In the genomic region with DNA sequence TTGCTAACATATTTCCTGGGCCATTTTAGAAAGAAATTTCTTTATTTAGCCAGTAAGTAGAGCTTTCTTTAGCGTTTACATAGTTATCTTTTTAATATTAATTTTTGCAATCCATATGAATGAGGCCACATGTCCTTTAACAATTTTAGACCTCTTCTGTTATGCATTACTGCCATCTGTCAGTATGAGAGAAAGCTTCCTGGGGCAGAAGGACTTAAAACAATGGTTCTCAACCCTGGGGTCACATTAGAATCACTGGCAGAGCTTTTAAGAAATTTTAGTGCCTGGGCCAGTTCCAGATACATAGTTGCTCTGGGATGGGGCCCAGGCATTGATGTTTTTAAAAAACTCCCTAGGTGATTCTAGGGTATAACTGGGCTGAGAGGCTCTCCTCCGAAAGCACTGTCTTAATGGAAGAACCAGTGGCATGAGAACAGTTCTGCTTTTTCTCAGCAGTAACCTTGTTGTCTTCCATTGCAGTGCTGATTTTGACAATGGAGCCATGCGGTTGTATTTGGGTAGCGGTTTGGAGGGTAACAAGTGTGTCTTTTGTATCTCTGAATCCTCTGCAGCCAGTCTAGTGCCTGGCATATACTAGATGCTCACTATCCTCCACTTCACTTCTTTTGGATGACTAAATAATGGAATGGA, we compare ENCODE assay signal across 13 cellular contexts.
DNase-seq lines count a peak whose midpoint lies in the region; ATAC-seq and TF ChIP-seq lines count a peak whose summit lies in the region.
"Had no signal": no experiment of that assay in that cellular context is flagged by ENCODE, and none has a peak within 500 bp of the region (broad histone marks: within the 10 kb centered on the region; RNA-seq: fewer than 3 reads in every experiment).

No MANE protein-coding gene starts in this region.

- no peaks in the 10 kb centered on the region; the same call in 1 of the 2 replicates for H3K79me2 ChIP-seq in SK-N-SH (ENCODE audit: insufficient read depth)

- H3K4me3 ChIP-seq in CD8-positive, alpha-beta memory T cell (ENCODE audit: low read length), result no peak overlapping the region
- H3K4me3 ChIP-seq in SK-N-SH (ENCODE audit: low read depth in 2 of 2, low read length in 1 of 2) (no peak overlapping the region), WERI-Rb-1 (ENCODE audit: low read depth, low read length) (no peak overlapping the region)
- H3K4me3 ChIP-seq: MG63 had no signal

- peak in 1 of 2 experiments; percentile 84; a peak in 2 of 4 replicates for TF ChIP-seq EP300 in SK-N-SH (IDR thresholded peaks at IDR 0.05; ENCODE audit: borderline replicate concordance in 1 of 2, low read depth in 1 of 2, low read length in 1 of 2)

- peak overlapping the region in 6 of 7 donors; percentile 84 to 92 (median 86) for H3K4me3 Mint-ChIP-seq in CD8-positive, alpha-beta memory T cell
- peak overlapping the region; percentile 85 to 94 (median 91) for H3K4me3 Mint-ChIP-seq in immature natural killer cell

- H3K9ac ChIP-seq in SK-N-SH, result no peak overlapping the region

- no peak overlapping the region for H2AFZ ChIP-seq in SK-N-SH (ENCODE audit: low read depth)

- H3K36me3 Mint-ChIP-seq in CD8-positive, alpha-beta memory T cell, result no peaks in the 10 kb centered on the region
- no peaks in the 10 kb centered on the region for H3K36me3 Mint-ChIP-seq in immature natural killer cell

- H4K20me1 ChIP-seq in SK-N-SH (ENCODE audit: insufficient read depth), result no peaks in the 10 kb centered on the region

- H3K27me3 Mint-ChIP-seq in CD8-positive, alpha-beta memory T cell, result peaks cover 2 to 13% of the 10 kb centered on the region in 2 donors
- peaks cover 0 to 3% (median 3%) of the 10 kb centered on the region in 3 donors for H3K27me3 Mint-ChIP-seq in immature natural killer cell (ENCODE audit: low read depth in 3 of 3)
- H3K27me3 Mint-ChIP-seq: progenitor cell of endocrine pancreas had no signal

- peak overlapping the region in 6 of 8 donors; percentile 9 to 95 (median 76) for H3K27ac Mint-ChIP-seq in CD8-positive, alpha-beta memory T cell
- H3K27ac Mint-ChIP-seq in immature natural killer cell, result peak overlapping the region; percentile 81 to 94 (median 93)
- H3K27ac Mint-ChIP-seq: progenitor cell of endocrine pancreas had no signal

- peak; percentile 40; the same call in 1 of the 2 replicates for TF ChIP-seq CTCF in SK-N-SH (IDR thresholded peaks at IDR 0.05)
- TF ChIP-seq CTCF in WERI-Rb-1 (IDR thresholded peaks at IDR 0.05; ENCODE audit: low read depth, low read length), result no peak

- CTCF ChIA-PET in CD8-positive, alpha-beta memory T cell (lab: Charles Lee), result no interaction called here
- CTCF ChIA-PET in SK-N-SH (lab: Yijun Ruan, JAX), result interaction anchor here (0.6 to 2.7 kb wide), 23 partner anchors 8 to 1507 kb away, joined by 3 to 13 read pairs (median 4); no protein-coding TSS in a partner anchor

- H3K36me3 ChIP-seq in CD8-positive, alpha-beta memory T cell (ENCODE audit: insufficient read depth, low read length), result no peaks in the 10 kb centered on the region
- H3K36me3 ChIP-seq in SK-N-SH (replicated peaks in 1 of 2; ENCODE audit: control insufficient read depth in 1 of 2, insufficient read depth in 2 of 2, low read length in 1 of 2) (no peaks in the 10 kb centered on the region), WERI-Rb-1 (no peaks in the 10 kb centered on the region)
- H3K36me3 ChIP-seq: MG63 had no signal

- no peaks in the 10 kb centered on the region for H3K9me3 ChIP-seq in CD8-positive, alpha-beta memory T cell (ENCODE audit: low read length)
- H3K9me3 ChIP-seq in SK-N-SH (peaks cover 6% of the 10 kb centered on the region; the same call in 1 of the 2 replicates), WERI-Rb-1 (ENCODE audit: severe bottlenecking) (no peaks in the 10 kb centered on the region)
- H3K9me3 ChIP-seq: MG63 had no signal

- H3K4me1 Mint-ChIP-seq in CD8-positive, alpha-beta memory T cell, result peaks cover 7 to 16% (median 8%) of the 10 kb centered on the region in 3 donors
- H3K4me1 Mint-ChIP-seq in immature natural killer cell, result peaks cover 30 to 56% of the 10 kb centered on the region in 2 donors

- no peak overlapping the region for H3K27ac ChIP-seq in CD8-positive, alpha-beta memory T cell (ENCODE audit: low read depth, low read length)
- H3K27ac ChIP-seq in SK-N-SH (ENCODE audit: low read depth in 2 of 2, low read length in 1 of 2) (peak overlapping the region in 1 of 2 experiments; percentile 93; a peak in 2 of 4 replicates), WERI-Rb-1 (no peak overlapping the region)

- POLR2A ChIA-PET in CD8-positive, alpha-beta memory T cell (lab: Charles Lee), result no interaction called here
- POLR2A ChIA-PET in SK-N-SH (lab: Yijun Ruan, JAX), result interaction anchor here (1.3 kb wide), 1 partner anchor 37 kb away, joined by 4 read pairs; no protein-coding TSS in a partner anchor

- peak; percentile 83 for TF ChIP-seq RAD21 in SK-N-SH (IDR thresholded peaks at IDR 0.05; ENCODE audit: low read length)

- no peak overlapping the region for H3K4me2 ChIP-seq in SK-N-SH

- ATAC-seq in GM18909 (IDR thresholded peaks at IDR 0.05; ENCODE audit: poor library complexity, unreplicated experiment) (peak; percentile 44), GM18873 (IDR thresholded peaks at IDR 0.05; ENCODE audit: low FRiP score, unreplicated experiment) (no peak)

- H3F3A ChIP-seq in SK-N-SH (replicated peaks; ENCODE audit: insufficient read depth), result peaks cover 4% of the 10 kb centered on the region

- H3K4me1 ChIP-seq in CD8-positive, alpha-beta memory T cell (ENCODE audit: insufficient read depth, low read length), result no peaks in the 10 kb centered on the region
- peaks cover 11 to 23% of the 10 kb centered on the region in 2 experiments for H3K4me1 ChIP-seq in SK-N-SH (ENCODE audit: control insufficient read depth in 1 of 2, insufficient read depth in 2 of 2, low read depth in 1 of 2, low read length in 1 of 2)

- H3K9me3 Mint-ChIP-seq in CD8-positive, alpha-beta memory T cell, result peaks cover 0 to 1% (median 0%) of the 10 kb centered on the region in 5 donors
- peaks cover 0 to 1% (median 0%) of the 10 kb centered on the region in 6 donors for H3K9me3 Mint-ChIP-seq in immature natural killer cell

- H3K27me3 ChIP-seq in CD8-positive, alpha-beta memory T cell (ENCODE audit: insufficient read depth, low read length, poor library complexity, severe bottlenecking), result no peaks in the 10 kb centered on the region
- H3K27me3 ChIP-seq in SK-N-SH (ENCODE audit: insufficient read depth) (no peaks in the 10 kb centered on the region), WERI-Rb-1 (ENCODE audit: insufficient read depth, low read depth, severe bottlenecking) (no peaks in the 10 kb centered on the region)
- H3K27me3 ChIP-seq: MG63 had no signal

- no peaks in the 10 kb centered on the region for H3K9me2 ChIP-seq in SK-N-SH

- WGBS in SK-N-SH (ENCODE audit: low lambda C conversion rate), result 63% methylated on average over 4 of the region's 4 CpGs

- DNase-seq in CD8-positive, alpha-beta memory T cell, result no peak
- peak; percentile 70 for DNase-seq in SK-N-SH
- DNase-seq in immature natural killer cell, result no peak
- no peak for DNase-seq in NCI-H2196 (lab: John Stamatoyannopoulos, UW; ENCODE audit: unreplicated experiment)
- DNase-seq in middle frontal gyrus (ENCODE audit: extremely low spot score, low spot score), result no peak
- DNase-seq in WERI-Rb-1, result no peak
- DNase-seq: activated T-cell treated with anti-CD3 and anti-CD28 coated beads for 4 hours; effector memory CD4-positive, alpha-beta T cell; EL; MG63 had no signal

TF ChIP-seq in SK-N-SH, 30 proteins besides CTCF, POLR2A, EP300 and RAD21 (continues in another document):
- TF ChIP-seq SMC3 (IDR thresholded peaks at IDR 0.05; ENCODE audit: low read depth, low read length) (peak; percentile 54), FOXM1 (IDR thresholded peaks at IDR 0.05; ENCODE audit: low read depth) (no peak), NFIC (IDR thresholded peaks at IDR 0.05; ENCODE audit: borderline replicate concordance) (no peak), POLR2AphosphoS5 (IDR thresholded peaks at IDR 0.05; ENCODE audit: low read depth, low read length) (no peak), JUND (IDR thresholded peaks at IDR 0.05) (no peak), YY1 (IDR thresholded peaks at IDR 0.05; ENCODE audit: low read depth) (no peak), GATA2 (CRISPR knock-in tag; IDR thresholded peaks at IDR 0.05) (no peak), GABPA (IDR thresholded peaks at IDR 0.05; ENCODE audit: low read depth) (no peak), CHD2 (IDR thresholded peaks at IDR 0.05; ENCODE audit: low read length, partially characterized antibody) (no peak), EZH2phosphoT487 (IDR thresholded peaks at IDR 0.05; ENCODE audit: borderline replicate concordance, low read depth) (no peak), TEAD4 (IDR thresholded peaks at IDR 0.05; ENCODE audit: borderline replicate concordance, insufficient read depth) (no peak), MEF2A (IDR thresholded peaks at IDR 0.05; ENCODE audit: borderline replicate concordance, low read depth) (no peak), MXI1 (IDR thresholded peaks at IDR 0.05; ENCODE audit: low read depth, low read length) (peak; percentile 75; the same call in 1 of the 2 replicates)
- TF ChIP-seq, protein P1, sequence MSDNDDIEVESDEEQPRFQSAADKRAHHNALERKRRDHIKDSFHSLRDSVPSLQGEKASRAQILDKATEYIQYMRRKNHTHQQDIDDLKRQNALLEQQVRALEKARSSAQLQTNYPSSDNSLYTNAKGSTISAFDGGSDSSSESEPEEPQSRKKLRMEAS (IDR thresholded peaks at IDR 0.05; ENCODE audit: low read depth), result no peak
- TF ChIP-seq, protein P2, sequence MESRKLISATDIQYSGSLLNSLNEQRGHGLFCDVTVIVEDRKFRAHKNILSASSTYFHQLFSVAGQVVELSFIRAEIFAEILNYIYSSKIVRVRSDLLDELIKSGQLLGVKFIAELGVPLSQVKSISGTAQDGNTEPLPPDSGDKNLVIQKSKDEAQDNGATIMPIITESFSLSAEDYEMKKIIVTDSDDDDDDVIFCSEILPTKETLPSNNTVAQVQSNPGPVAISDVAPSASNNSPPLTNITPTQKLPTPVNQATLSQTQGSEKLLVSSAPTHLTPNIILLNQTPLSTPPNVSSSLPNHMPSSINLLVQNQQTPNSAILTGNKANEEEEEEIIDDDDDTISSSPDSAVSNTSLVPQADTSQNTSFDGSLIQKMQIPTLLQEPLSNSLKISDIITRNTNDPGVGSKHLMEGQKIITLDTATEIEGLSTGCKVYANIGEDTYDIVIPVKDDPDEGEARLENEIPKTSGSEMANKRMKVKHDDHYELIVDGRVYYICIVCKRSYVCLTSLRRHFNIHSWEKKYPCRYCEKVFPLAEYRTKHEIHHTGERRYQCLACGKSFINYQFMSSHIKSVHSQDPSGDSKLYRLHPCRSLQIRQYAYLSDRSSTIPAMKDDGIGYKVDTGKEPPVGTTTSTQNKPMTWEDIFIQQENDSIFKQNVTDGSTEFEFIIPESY (IDR thresholded peaks at IDR 0.05; ENCODE audit: borderline replicate concordance, low read depth), result no peak
